1 cellular context compared by ENCODE assay signal in genomic region chr5:69074664-69075521, GRCh38.
TF ChIP-seq lines count a peak whose summit lies in the region.

No MANE protein-coding gene starts in this region.

TF ChIP-seq in K562, 482 proteins besides CTCF, POLR2A, EP300 and RAD21 (continued from another document):
- TF ChIP-seq TRIM25 (IDR thresholded peaks at IDR 0.05; ENCODE audit: borderline replicate concordance) (no peak), IFI16 (CRISPR knock-in tag; IDR thresholded peaks at IDR 0.05) (no peak), ZFX (CRISPR knock-in tag; IDR thresholded peaks at IDR 0.05) (no peak), SMARCE1 (IDR thresholded peaks at IDR 0.05) (no peak), E2F5 (CRISPR knock-in tag; IDR thresholded peaks at IDR 0.05) (no peak), HMGXB4 (CRISPR knock-in tag; IDR thresholded peaks at IDR 0.05) (no peak), RFX5 (IDR thresholded peaks at IDR 0.05; ENCODE audit: low read depth, low read length) (no peak), L3MBTL2 (IDR thresholded peaks at IDR 0.05) (no peak), BDP1 (IDR thresholded peaks at IDR 0.05; ENCODE audit: insufficient read depth, insufficient read length) (no peak), DDX20 (tag; IDR thresholded peaks at IDR 0.05; ENCODE audit: low read depth) (no peak), ZNF655 (CRISPR knock-in tag; IDR thresholded peaks at IDR 0.05) (no peak), ZNF644 (tag; IDR thresholded peaks at IDR 0.05; ENCODE audit: low read depth) (no peak), BCLAF1 (IDR thresholded peaks at IDR 0.05; ENCODE audit: borderline replicate concordance in 1 of 2, control insufficient read depth in 1 of 2, low read depth in 2 of 2, low read length in 1 of 2) (no peak), ZNF3 (CRISPR knock-in tag; IDR thresholded peaks at IDR 0.05) (no peak)
